ENCODE assay signal across 10 cellular contexts in genomic region chr6:163661271-163661671, GRCh38.
DNase-seq lines count a peak whose midpoint lies in the region; ATAC-seq lines count a peak whose summit lies in the region.
"Had no signal": no experiment of that assay in that cellular context is flagged by ENCODE, and none has a peak within 500 bp of the region (broad histone marks: within the 10 kb centered on the region; RNA-seq: fewer than 3 reads in every experiment).

No MANE protein-coding gene starts in this region.

- CTCF ChIA-PET in naive thymus-derived CD4-positive, alpha-beta T cell (lab: Charles Lee): no interaction called here

- peaks cover 0 to 4% (median 0%) of the 10 kb centered on the region in 7 donors for H3K4me1 Mint-ChIP-seq in naive thymus-derived CD4-positive, alpha-beta T cell

- H3K36me3 Mint-ChIP-seq in naive thymus-derived CD4-positive, alpha-beta T cell: no peaks in the 10 kb centered on the region

- H3K27ac ChIP-seq in naive thymus-derived CD4-positive, alpha-beta T cell (ENCODE audit: low read depth, low read length): no peak overlapping the region

- H3K27me3 ChIP-seq in naive thymus-derived CD4-positive, alpha-beta T cell (ENCODE audit: control insufficient read depth in 2 of 2, insufficient read depth in 2 of 2, low read length in 2 of 2): no peaks in the 10 kb centered on the region

- no peaks in the 10 kb centered on the region for H3K36me3 ChIP-seq in naive thymus-derived CD4-positive, alpha-beta T cell (ENCODE audit: control insufficient read depth in 2 of 3, insufficient read depth in 3 of 3, low read length in 3 of 3)

- H3K4me3 ChIP-seq in naive thymus-derived CD4-positive, alpha-beta T cell (ENCODE audit: low read length): no peak overlapping the region

- POLR2A ChIA-PET in naive thymus-derived CD4-positive, alpha-beta T cell (lab: Charles Lee): no interaction called here

- H3K27ac Mint-ChIP-seq in naive thymus-derived CD4-positive, alpha-beta T cell: peak overlapping the region in 1 of 9 donors; percentile 64
- H3K27ac Mint-ChIP-seq: nephron had no signal

- intact Hi-C loops in naive thymus-derived CD4-positive, alpha-beta T cell (cut with micrococcal nuclease): no loop called here

- peaks cover 0 to 1% (median 0%) of the 10 kb centered on the region in 11 donors for H3K9me3 Mint-ChIP-seq in naive thymus-derived CD4-positive, alpha-beta T cell
- H3K9me3 Mint-ChIP-seq: nephron had no signal

- no peak for DNase-seq in naive thymus-derived CD4-positive, alpha-beta T cell
- DNase-seq in activated naive CD4-positive, alpha-beta T cell treated with anti-CD3 and anti-CD28 coated beads, Interleukin-2, amount 50 U/mL, for 16 hours: no peak
- DNase-seq in GM19240 (ENCODE audit: insufficient read length, low spot score) (no peak), activated T-cell treated with anti-CD3 and anti-CD28 coated beads for 4 hours (no peak), NCI-H524 treated with DMSO at 0.1 percent for 48 hours (lab: John Stamatoyannopoulos, UW) (no peak)
- DNase-seq: NCI-H1105 had no signal

- H3K4me1 ChIP-seq in naive thymus-derived CD4-positive, alpha-beta T cell (ENCODE audit: control insufficient read depth in 2 of 2, insufficient read depth in 2 of 2, low read length in 2 of 2): no peaks in the 10 kb centered on the region

- peaks cover 9 to 38% (median 24%) of the 10 kb centered on the region in 5 donors for H3K27me3 Mint-ChIP-seq in naive thymus-derived CD4-positive, alpha-beta T cell

- ATAC-seq in GM18907 (IDR thresholded peaks at IDR 0.05; ENCODE audit: unreplicated experiment): peak; percentile 97
- peak; percentile 95 for ATAC-seq in GM21825 (IDR thresholded peaks at IDR 0.05; ENCODE audit: unreplicated experiment)
- peak; percentile 94 for ATAC-seq in HG03469 (IDR thresholded peaks at IDR 0.05; ENCODE audit: unreplicated experiment)
- ATAC-seq in naive thymus-derived CD4-positive, alpha-beta T cell: peak; percentile 73

- H3K9me3 ChIP-seq in naive thymus-derived CD4-positive, alpha-beta T cell (ENCODE audit: control insufficient read depth in 2 of 3, low read length in 3 of 3): no peaks in the 10 kb centered on the region

- peak overlapping the region in 1 of 10 donors; percentile 17 for H3K4me3 Mint-ChIP-seq in naive thymus-derived CD4-positive, alpha-beta T cell
- H3K4me3 Mint-ChIP-seq: nephron had no signal
